ENCODE assay signal across 2 cellular contexts in genomic region chr18:10131036-10131774, GRCh38.
A peak's percentile ranks its signal among the peaks of the same experiment; 100 is the strongest.
TF ChIP-seq lines count a peak whose summit lies in the region.

No MANE protein-coding gene starts in this region.

TF ChIP-seq in HepG2, 621 proteins besides CTCF, POLR2A, EP300 and RAD21 (continued from another document):
- TF ChIP-seq ZNF652 (CRISPR knock-in tag; IDR thresholded peaks at IDR 0.05; ENCODE audit: borderline replicate concordance, low read depth) (peak; percentile 58; the same call in 1 of the 2 replicates), RNF2 (conservative IDR thresholded peaks at IDR 0.05; ENCODE audit: low read depth) (no peak)

TF ChIP-seq in neural cell, 6 proteins besides CTCF, POLR2A, EP300 and RAD21 (continued from another document):
- TF ChIP-seq, protein P1, sequence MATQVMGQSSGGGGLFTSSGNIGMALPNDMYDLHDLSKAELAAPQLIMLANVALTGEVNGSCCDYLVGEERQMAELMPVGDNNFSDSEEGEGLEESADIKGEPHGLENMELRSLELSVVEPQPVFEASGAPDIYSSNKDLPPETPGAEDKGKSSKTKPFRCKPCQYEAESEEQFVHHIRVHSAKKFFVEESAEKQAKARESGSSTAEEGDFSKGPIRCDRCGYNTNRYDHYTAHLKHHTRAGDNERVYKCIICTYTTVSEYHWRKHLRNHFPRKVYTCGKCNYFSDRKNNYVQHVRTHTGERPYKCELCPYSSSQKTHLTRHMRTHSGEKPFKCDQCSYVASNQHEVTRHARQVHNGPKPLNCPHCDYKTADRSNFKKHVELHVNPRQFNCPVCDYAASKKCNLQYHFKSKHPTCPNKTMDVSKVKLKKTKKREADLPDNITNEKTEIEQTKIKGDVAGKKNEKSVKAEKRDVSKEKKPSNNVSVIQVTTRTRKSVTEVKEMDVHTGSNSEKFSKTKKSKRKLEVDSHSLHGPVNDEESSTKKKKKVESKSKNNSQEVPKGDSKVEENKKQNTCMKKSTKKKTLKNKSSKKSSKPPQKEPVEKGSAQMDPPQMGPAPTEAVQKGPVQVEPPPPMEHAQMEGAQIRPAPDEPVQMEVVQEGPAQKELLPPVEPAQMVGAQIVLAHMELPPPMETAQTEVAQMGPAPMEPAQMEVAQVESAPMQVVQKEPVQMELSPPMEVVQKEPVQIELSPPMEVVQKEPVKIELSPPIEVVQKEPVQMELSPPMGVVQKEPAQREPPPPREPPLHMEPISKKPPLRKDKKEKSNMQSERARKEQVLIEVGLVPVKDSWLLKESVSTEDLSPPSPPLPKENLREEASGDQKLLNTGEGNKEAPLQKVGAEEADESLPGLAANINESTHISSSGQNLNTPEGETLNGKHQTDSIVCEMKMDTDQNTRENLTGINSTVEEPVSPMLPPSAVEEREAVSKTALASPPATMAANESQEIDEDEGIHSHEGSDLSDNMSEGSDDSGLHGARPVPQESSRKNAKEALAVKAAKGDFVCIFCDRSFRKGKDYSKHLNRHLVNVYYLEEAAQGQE (IDR thresholded peaks at IDR 0.05; ENCODE audit: borderline replicate concordance), result no peak
- TF ChIP-seq POLR2AphosphoS5 (IDR thresholded peaks at IDR 0.05), result no peak
TF ChIP-seq in neural cell: peak in this region for 0.
